In genomic region chr7:32587431-32587948, GRCh38 we compare ENCODE assay signal across 9 cellular contexts.
DNase-seq lines count a peak whose midpoint lies in the region; ATAC-seq and TF ChIP-seq lines count a peak whose summit lies in the region.
"Had no signal": no experiment of that assay in that cellular context is flagged by ENCODE, and none has a peak within 500 bp of the region (broad histone marks: within the 10 kb centered on the region; RNA-seq: fewer than 3 reads in every experiment).

No MANE protein-coding gene starts in this region.

- TF ChIP-seq CTCF in AG04450 (IDR thresholded peaks at IDR 0.05; ENCODE audit: low read depth, low read length): no peak
- TF ChIP-seq CTCF in mesothelial cell of epicardium (IDR thresholded peaks at IDR 0.05; ENCODE audit: unreplicated experiment): no peak

- no peaks in the 10 kb centered on the region for H3K27me3 ChIP-seq in AG04450 (ENCODE audit: control insufficient read depth, insufficient read depth, low read length)

- ATAC-seq in HG03565 (IDR thresholded peaks at IDR 0.05; ENCODE audit: unreplicated experiment) (no peak), GM21529 (IDR thresholded peaks at IDR 0.05; ENCODE audit: unreplicated experiment) (no peak)

- TF ChIP-seq RAD21 in Ishikawa (IDR thresholded peaks at IDR 0.05; ENCODE audit: low read depth): no peak

- H3K9me3 Mint-ChIP-seq in mesothelial cell of epicardium: no peaks in the 10 kb centered on the region

- H3K9me3 ChIP-seq in AG04450 (ENCODE audit: control insufficient read depth, insufficient read depth, low read length): no peaks in the 10 kb centered on the region

- CTCF ChIA-PET in AG04450 (lab: Charles Lee): interaction anchor here (0.5 kb wide), 1 partner anchor 89 kb away, joined by 3 read pairs; no protein-coding TSS in a partner anchor

- peak overlapping the region; percentile 0 for H3K27ac Mint-ChIP-seq in mesothelial cell of epicardium

- H3K4me3 ChIP-seq in AG04450 (ENCODE audit: low read depth, low read length): no peak overlapping the region

- no peak overlapping the region for H3K4me3 Mint-ChIP-seq in mesothelial cell of epicardium

- no peak for TF ChIP-seq EP300 in Ishikawa (IDR thresholded peaks at IDR 0.05; ENCODE audit: borderline replicate concordance)

- H3K4me1 Mint-ChIP-seq in mesothelial cell of epicardium: no peaks in the 10 kb centered on the region

- DNase-seq in AG04450 (ENCODE audit: low read depth, low spot score) (peak; percentile 60), dermis microvascular lymphatic vessel endothelial cell (ENCODE audit: low read depth in 2 of 2) (peak; percentile 63 to 70), mesothelial cell of epicardium (ENCODE audit: low spot score in 2 of 2, unreplicated experiment in 2 of 2) (no peak), NCI-H2227 treated with DMSO at 0.1 percent for 48 hours (lab: John Stamatoyannopoulos, UW) (no peak), RKO (ENCODE audit: low spot score) (no peak)
- DNase-seq: NCI-H2029 treated with DMSO at 0.1 percent for 48 hours had no signal

- H3K36me3 Mint-ChIP-seq in mesothelial cell of epicardium: peaks cover 41% of the 10 kb centered on the region

- H3K27me3 Mint-ChIP-seq in mesothelial cell of epicardium (ENCODE audit: low read depth): no peaks in the 10 kb centered on the region

- H3K27ac ChIP-seq in AG04450 (ENCODE audit: low read depth, low read length): peak overlapping the region; percentile 91

- POLR2A ChIA-PET in AG04450 (lab: Yijun Ruan, JAX): no interaction called here

TF ChIP-seq in Ishikawa, 13 proteins besides CTCF, POLR2A, EP300 and RAD21:
- TF ChIP-seq TEAD4 (IDR thresholded peaks at IDR 0.05) (peak; percentile 49), CREB1 (IDR thresholded peaks at IDR 0.05; ENCODE audit: low read depth) (no peak), CEBPB (IDR thresholded peaks at IDR 0.05) (no peak), TAF1 (IDR thresholded peaks at IDR 0.05; ENCODE audit: low read depth) (no peak)
- TF ChIP-seq, protein P1, sequence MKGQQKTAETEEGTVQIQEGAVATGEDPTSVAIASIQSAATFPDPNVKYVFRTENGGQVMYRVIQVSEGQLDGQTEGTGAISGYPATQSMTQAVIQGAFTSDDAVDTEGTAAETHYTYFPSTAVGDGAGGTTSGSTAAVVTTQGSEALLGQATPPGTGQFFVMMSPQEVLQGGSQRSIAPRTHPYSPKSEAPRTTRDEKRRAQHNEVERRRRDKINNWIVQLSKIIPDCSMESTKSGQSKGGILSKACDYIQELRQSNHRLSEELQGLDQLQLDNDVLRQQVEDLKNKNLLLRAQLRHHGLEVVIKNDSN (IDR thresholded peaks at IDR 0.05): no peak

Comparison
In these comparisons a context has a peak if more than half of its experiments do, and no peak if none do; other contexts are left out.
1. DNase-seq: peak in AG04450 (single experiment) and dermis microvascular lymphatic vessel endothelial cell (2 of 2); none in mesothelial cell of epicardium (0 of 2), NCI-H2227 treated with DMSO at 0.1 percent for 48 hours (single experiment) and RKO (single experiment).